Comparison of ENCODE assay signal across 21 cellular contexts in genomic region chr12:3043406-3043805, GRCh38. TPM values are rescaled to one million over a fixed set of nuclear protein-coding genes. Genes with fewer than 3 reads are reported as not detected.
DNase-seq lines count a peak whose midpoint lies in the region; ATAC-seq and TF ChIP-seq lines count a peak whose summit lies in the region.
"Had no signal": no experiment of that assay in that cellular context is flagged by ENCODE, and none has a peak within 500 bp of the region (broad histone marks: within the 10 kb centered on the region; RNA-seq: fewer than 3 reads in every experiment).

No MANE protein-coding gene starts in this region.

- BruUV-seq in Caco-2 (replicated peaks; lab: Mats Ljungman, UMichigan) (no TSS peak), HCT116 (replicated peaks; lab: Mats Ljungman, UMichigan) (TSS peak; percentile 9)

- H2AFZ ChIP-seq in HCT116 (ENCODE audit: low read depth, low read length, poor library complexity, severe bottlenecking): no peak overlapping the region

- ATAC-seq in HCT116: no peak
- ATAC-seq in mucosa of descending colon: no peak
- ATAC-seq in HG03139 (IDR thresholded peaks at IDR 0.05; ENCODE audit: unreplicated experiment): no peak
- ATAC-seq: Panc1 had no signal

- no peak for TF ChIP-seq EP300 in sigmoid colon (IDR thresholded peaks at IDR 0.05)

- H3K4me3 Mint-ChIP-seq in Caco-2 (ENCODE audit: unreplicated experiment) (no peak overlapping the region), endothelial cell (ENCODE audit: unreplicated experiment) (no peak overlapping the region)
- H3K4me3 Mint-ChIP-seq: CD4-positive, alpha-beta T cell had no signal

- TF ChIP-seq POLR2A in HCT116 (IDR thresholded peaks at IDR 0.05; ENCODE audit: borderline replicate concordance, extremely low read depth, insufficient read depth, insufficient read length) (no peak), sigmoid colon (IDR thresholded peaks at IDR 0.05) (no peak)

- H3K27ac ChIP-seq in HCT116 (ENCODE audit: low read depth, low read length) (no peak overlapping the region), sigmoid colon (no peak overlapping the region)
- H3K27ac ChIP-seq: HL-60 had no signal

- H4K20me1 ChIP-seq in HCT116 (ENCODE audit: insufficient read depth): no peaks in the 10 kb centered on the region

- no peaks in the 10 kb centered on the region for H3K9me2 ChIP-seq in HCT116 (ENCODE audit: insufficient read depth)

- RAD21 ChIA-PET in HCT116 (lab: Charles Lee; ENCODE audit: low non-redundant PET in 1 of 2, low total read pairs in 2 of 2, uncharacterized antibody in 2 of 2, unreplicated experiment in 2 of 2): no interaction called here

- intact Hi-C loops in Caco-2 (cut with micrococcal nuclease; ENCODE audit: unreplicated experiment): no loop called here
- intact Hi-C loops in HCT116 (cut with micrococcal nuclease): loop anchor here (5.0 kb wide), 1 partner anchor 301 kb away; no protein-coding TSS in a partner anchor
- intact Hi-C loops in sigmoid colon (cut with DNase I): no loop called here
- intact Hi-C loops in mucosa of descending colon (cut with DNase I, micrococcal nuclease): loop anchor here in 1 of 2 donors (5.0 kb wide), 1 partner anchor 186 kb away; the partner anchor contains the start of gene TEX52

- no peaks in the 10 kb centered on the region; the same call in none of the 2 replicates for H3K36me3 ChIP-seq in Caco-2 (ENCODE audit: control insufficient read depth, insufficient read depth, low read length)
- peaks cover 4 to 14% of the 10 kb centered on the region in 2 experiments; a peak in 2 of 4 replicates for H3K36me3 ChIP-seq in HCT116 (ENCODE audit: control insufficient read depth in 1 of 2, insufficient read depth in 2 of 2, low read length in 2 of 2)
- H3K36me3 ChIP-seq in sigmoid colon: peaks cover 0 to 16% (median 0%) of the 10 kb centered on the region in 4 donors
- no peaks in the 10 kb centered on the region for H3K36me3 ChIP-seq in mucosa of descending colon (ENCODE audit: low read depth)
- H3K36me3 ChIP-seq: BE2C had no signal

- DNase-seq in Caco-2 (no peak), HCT116 (ENCODE audit: low read depth, low spot score) (no peak), endothelial cell (ENCODE audit: low spot score) (no peak), sigmoid colon (peak; percentile 28), NCI-H1048 (lab: John Stamatoyannopoulos, UW) (no peak), mucosa of descending colon (no peak)
- DNase-seq: BE2C; CD4-positive, alpha-beta T cell; COR-L47; DMS153; GDM1; KBM-7; NCI-H1092 treated with DMSO at 0.1 percent for 48 hours; NCI-H1436 treated with DMSO at 0.1 percent for 48 hours; NCI-H1930; NCI-H226; NCI-H510A treated with DMSO at 0.1 percent for 48 hours; NCI-H748 treated with DMSO at 0.1 percent for 48 hours had no signal

- H3K9ac ChIP-seq in HCT116 (ENCODE audit: low read length): no peak overlapping the region

- no peaks in the 10 kb centered on the region for H3K9me3 Mint-ChIP-seq in Caco-2 (ENCODE audit: unreplicated experiment)
- H3K9me3 Mint-ChIP-seq in endothelial cell (ENCODE audit: unreplicated experiment): no peaks in the 10 kb centered on the region
- H3K9me3 Mint-ChIP-seq: CD4-positive, alpha-beta T cell had no signal

- H3K27ac Mint-ChIP-seq in Caco-2 (ENCODE audit: unreplicated experiment) (peak overlapping the region; percentile 14), endothelial cell (ENCODE audit: unreplicated experiment) (peak overlapping the region; percentile 74)
- H3K27ac Mint-ChIP-seq: CD4-positive, alpha-beta T cell had no signal

- H3K4me1 Mint-ChIP-seq in Caco-2 (ENCODE audit: low read depth, unreplicated experiment): peaks cover 7% of the 10 kb centered on the region
- peaks cover 48% of the 10 kb centered on the region for H3K4me1 Mint-ChIP-seq in endothelial cell (ENCODE audit: unreplicated experiment)

- no peaks in the 10 kb centered on the region for H3K27me3 ChIP-seq in Caco-2 (replicated peaks; ENCODE audit: control insufficient read depth, insufficient read depth, low read length)
- H3K27me3 ChIP-seq in HCT116 (ENCODE audit: insufficient read depth, low read length): no peaks in the 10 kb centered on the region
- no peaks in the 10 kb centered on the region for H3K27me3 ChIP-seq in sigmoid colon

- H3K9me3 ChIP-seq in Caco-2 (no peaks in the 10 kb centered on the region), HCT116 (ENCODE audit: control insufficient read depth in 1 of 2, insufficient read depth in 1 of 2, low read depth in 1 of 2, low read length in 2 of 2) (no peaks in the 10 kb centered on the region), sigmoid colon (no peaks in the 10 kb centered on the region), mucosa of descending colon (no peaks in the 10 kb centered on the region)
- H3K9me3 ChIP-seq: BE2C had no signal

- no peaks in the 10 kb centered on the region for H3K27me3 Mint-ChIP-seq in Caco-2 (ENCODE audit: insufficient read depth, unreplicated experiment)
- H3K27me3 Mint-ChIP-seq in endothelial cell (ENCODE audit: unreplicated experiment): peaks cover 23% of the 10 kb centered on the region

- WGBS in sigmoid colon, 2 donors: 91 to 92% methylated on average over 7 of the region's 7 CpGs

- CTCF ChIA-PET in Caco-2 (lab: Charles Lee): no interaction called here
- CTCF ChIA-PET in HCT116 (lab: Charles Lee): no interaction called here

- no peaks in the 10 kb centered on the region for H3K79me2 ChIP-seq in HCT116 (ENCODE audit: insufficient read depth, low read length)

- peaks cover 65% of the 10 kb centered on the region for H3K36me3 Mint-ChIP-seq in Caco-2 (ENCODE audit: insufficient read depth, unreplicated experiment)
- peaks cover 40% of the 10 kb centered on the region for H3K36me3 Mint-ChIP-seq in endothelial cell (ENCODE audit: low read depth, unreplicated experiment)

- POLR2A ChIA-PET in Caco-2 (lab: Charles Lee): no interaction called here
- POLR2A ChIA-PET in HCT116 (lab: Charles Lee): no interaction called here

- H3K4me2 ChIP-seq in HCT116 (ENCODE audit: low read length): no peak overlapping the region

- H3K4me3 ChIP-seq in Caco-2 (ENCODE audit: low read depth, low read length) (no peak overlapping the region), HCT116 (replicated peaks in 1 of 2; ENCODE audit: low read depth in 1 of 2, low read length in 2 of 2) (no peak overlapping the region), sigmoid colon (no peak overlapping the region), mucosa of descending colon (no peak overlapping the region)

- H3K4me1 ChIP-seq in Caco-2 (no peaks in the 10 kb centered on the region), HCT116 (ENCODE audit: control insufficient read depth in 1 of 2, insufficient read depth in 2 of 2, low read length in 2 of 2) (peaks cover 0 to 8% of the 10 kb centered on the region in 2 experiments; a peak in 2 of 4 replicates), sigmoid colon (no peaks in the 10 kb centered on the region), mucosa of descending colon (ENCODE audit: low read depth) (no peaks in the 10 kb centered on the region)

- TF ChIP-seq CTCF in Caco-2 (IDR thresholded peaks at IDR 0.05; ENCODE audit: insufficient read depth in 1 of 2, low read depth in 1 of 2, low read length in 1 of 2, severe bottlenecking in 1 of 2, unreplicated experiment in 1 of 2) (no peak), HCT116 (IDR thresholded peaks at IDR 0.05 in 2 of 3, conservative IDR thresholded peaks at IDR 0.05 in 1 of 3; ENCODE audit: borderline replicate concordance in 1 of 3, insufficient read depth in 1 of 3, low read depth in 2 of 3, low read length in 2 of 3) (no peak), endothelial cell (IDR thresholded peaks at IDR 0.05; ENCODE audit: unreplicated experiment) (no peak), sigmoid colon (IDR thresholded peaks at IDR 0.05) (no peak), mucosa of descending colon (IDR thresholded peaks at IDR 0.05) (no peak)

- TF ChIP-seq RAD21 in HCT116 (IDR thresholded peaks at IDR 0.05; ENCODE audit: low read depth): no peak

TF ChIP-seq in HCT116, 20 proteins besides CTCF, POLR2A, EP300 and RAD21:
- TF ChIP-seq POLR2AphosphoS5 (IDR thresholded peaks at IDR 0.05; ENCODE audit: low read depth, low read length) (no peak), EZH2phosphoT487 (IDR thresholded peaks at IDR 0.05; ENCODE audit: borderline replicate concordance) (no peak), CEBPB (IDR thresholded peaks at IDR 0.05; ENCODE audit: low read depth) (no peak), ATF3 (IDR thresholded peaks at IDR 0.05) (no peak), CBX3 (IDR thresholded peaks at IDR 0.05; ENCODE audit: low read depth) (no peak), ELF1 (IDR thresholded peaks at IDR 0.05; ENCODE audit: borderline replicate concordance, low read depth) (no peak), EZH2 (IDR thresholded peaks at IDR 0.05) (no peak), ZFX (IDR thresholded peaks at IDR 0.05) (no peak), JUND (IDR thresholded peaks at IDR 0.05) (no peak)

RNA-seq across cellular contexts. Expression of gene TSPAN9, which starts 33.8 kb away (rescaled TPM):
- 45.5 and 49.1 TPM in 2 replicates for total RNA-seq in Caco-2 (2022)
- 13.2 TPM for total RNA-seq in HCT116 (2021; ENCODE audit: unreplicated experiment)
- polyA plus RNA-seq in HCT116 (2012): 10.3 and 12.8 TPM in 2 replicates
- 116 TPM for total RNA-seq in endothelial cell (ENCODE audit: unreplicated experiment)
- total RNA-seq in sigmoid colon: 10 to 100 TPM; 18.2 to 28.0 (median 21.4) TPM
- 10 to 100 TPM in 1 of 3 donors, 1 to 10 TPM in 1, under 1 TPM in 1; 0.92 to 14.5 (median 2.4) TPM for polyA plus RNA-seq in sigmoid colon
- 10 to 100 TPM in 1 of 3 donors, 1 to 10 TPM in 2; 4.7 to 28.4 (median 8.5) TPM for total RNA-seq in mucosa of descending colon
